In the genomic region with DNA sequence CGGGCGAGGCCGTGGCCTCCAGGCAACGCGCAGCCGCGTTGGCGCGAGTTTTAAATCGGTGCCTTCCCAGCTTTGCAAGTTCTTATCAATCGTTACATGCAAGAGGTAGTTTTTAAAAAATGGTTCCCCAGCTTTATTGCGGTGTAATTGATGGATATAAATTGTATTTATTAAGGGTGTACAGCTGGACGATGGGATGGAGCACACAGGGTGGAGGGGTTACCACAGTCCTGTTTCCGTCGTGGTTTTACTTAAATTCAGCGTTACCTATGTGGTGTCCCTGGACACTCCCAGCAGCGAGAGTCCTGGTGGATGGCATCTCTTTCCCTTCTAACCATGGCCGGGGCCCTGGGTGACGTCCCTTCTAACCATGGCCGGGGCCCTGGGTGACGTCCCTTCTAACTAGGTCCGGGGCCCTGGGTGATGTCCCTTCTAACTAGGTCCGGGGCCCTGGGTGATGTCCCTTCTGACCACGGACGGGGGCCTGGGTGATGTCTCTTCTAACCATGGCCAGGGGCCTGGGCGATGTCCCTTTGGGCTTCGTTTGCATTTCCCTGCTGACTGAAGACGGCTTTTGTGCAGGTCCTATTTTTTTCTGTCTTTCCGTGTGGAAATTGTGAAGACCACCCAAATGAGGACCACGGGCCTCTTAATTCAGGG, we compare ENCODE assay signal across 14 cellular contexts.
DNase-seq lines count a peak whose midpoint lies in the region; ATAC-seq and TF ChIP-seq lines count a peak whose summit lies in the region.
"Had no signal": no experiment of that assay in that cellular context is flagged by ENCODE, and none has a peak within 500 bp of the region (broad histone marks: within the 10 kb centered on the region; RNA-seq: fewer than 3 reads in every experiment).

No MANE protein-coding gene starts in this region.

- H3K4me1 Mint-ChIP-seq in endodermal cell: peaks cover 5% of the 10 kb centered on the region

- no peak overlapping the region; the same call in 1 of the 2 replicates for H3K4me2 ChIP-seq in IMR-90 (ENCODE audit: low read depth, low read length)
- H3K4me2 ChIP-seq in mesendoderm (ENCODE audit: low read length): peak overlapping the region; percentile 61
- no peak overlapping the region for H3K4me2 ChIP-seq in PC-3 (ENCODE audit: low read length)

- peaks cover 62% of the 10 kb centered on the region for H3K27me3 ChIP-seq in IMR-90 (ENCODE audit: control insufficient read depth, insufficient read depth, low read length)
- peaks cover 33% of the 10 kb centered on the region for H3K27me3 ChIP-seq in endodermal cell (ENCODE audit: control insufficient read depth, insufficient read depth, low read length, poor library complexity, severe bottlenecking)
- no peaks in the 10 kb centered on the region for H3K27me3 ChIP-seq in mesendoderm (ENCODE audit: insufficient read depth, low read length, poor library complexity)
- no peaks in the 10 kb centered on the region for H3K27me3 ChIP-seq in testis
- no peaks in the 10 kb centered on the region for H3K27me3 ChIP-seq in PC-3 (ENCODE audit: low read length)

- H3K9ac ChIP-seq in IMR-90 (ENCODE audit: low read depth, low read length) (no peak overlapping the region), endodermal cell (ENCODE audit: extremely low read depth, low read length, poor library complexity, severe bottlenecking) (no peak overlapping the region), mesendoderm (ENCODE audit: low read length) (peak overlapping the region; percentile 67), PC-3 (ENCODE audit: low read length) (no peak overlapping the region)

- no peak overlapping the region for H3K27ac ChIP-seq in IMR-90 (ENCODE audit: insufficient read depth, low read length)
- H3K27ac ChIP-seq in endodermal cell (ENCODE audit: low read depth, low read length): no peak overlapping the region
- no peak overlapping the region for H3K27ac ChIP-seq in mesendoderm (ENCODE audit: low read depth, low read length)
- no peak overlapping the region for H3K27ac ChIP-seq in testis
- H3K27ac ChIP-seq in PC-3 (ENCODE audit: low read length): no peak overlapping the region
- H3K27ac ChIP-seq: VCaP had no signal

- H4K91ac ChIP-seq in IMR-90 (ENCODE audit: insufficient read depth, low read depth, low read length): no peak overlapping the region

- 41% methylated on average over 26 of the region's 30 CpGs; no CpG with 5 or more reads in 1 of the 2 experiments for WGBS in IMR-90 (ENCODE audit: extremely low coverage in 2 of 2, insufficient read length in 1 of 2), 2 experiments
- WGBS in endodermal cell (ENCODE audit: insufficient coverage in 1 of 2, insufficient read length in 1 of 2), 2 experiments: 63 to 72% methylated on average over 27 to 30 of the region's 30 CpGs
- no CpG with 5 or more reads among the region's 30 CpGs for WGBS in mesendoderm (ENCODE audit: extremely low coverage, insufficient coverage, low lambda C conversion rate)
- 26 to 32% methylated on average over 24 to 30 of the region's 30 CpGs for WGBS in testis, 2 donors

- no peaks in the 10 kb centered on the region for H3K79me2 ChIP-seq in mesendoderm (ENCODE audit: control insufficient read depth, insufficient read depth, low read length)
- no peaks in the 10 kb centered on the region for H3K79me2 ChIP-seq in PC-3 (ENCODE audit: low read length)

- no peaks in the 10 kb centered on the region for H3K9me2 ChIP-seq in PC-3 (replicated peaks; ENCODE audit: low read length)

- BruUV-seq in IMR-90 (replicated peaks; lab: Mats Ljungman, UMichigan): no TSS peak
- no TSS peak for BruUV-seq in PC-3 (replicated peaks; lab: Mats Ljungman, UMichigan)

- in situ Hi-C loops in IMR-90 (cut with MboI; ENCODE audit: low sequenced_read_pairs): no loop called here

- H3K14ac ChIP-seq in IMR-90 (replicated peaks; ENCODE audit: low read depth, low read length): no peak overlapping the region

- no peak for TF ChIP-seq RAD21 in IMR-90 (IDR thresholded peaks at IDR 0.05; ENCODE audit: low read length)

- H3K23ac ChIP-seq in IMR-90 (ENCODE audit: low read depth, low read length) (no peak overlapping the region), mesendoderm (ENCODE audit: low read length) (no peak overlapping the region)

- no peak overlapping the region; the same call in 1 of the 2 replicates for H3K4me3 ChIP-seq in IMR-90 (ENCODE audit: insufficient read depth, low read depth, low read length)
- no peak overlapping the region for H3K4me3 ChIP-seq in endodermal cell (ENCODE audit: low read length)
- peak overlapping the region; percentile 2 for H3K4me3 ChIP-seq in mesendoderm (ENCODE audit: low read length)
- H3K4me3 ChIP-seq in testis: peak overlapping the region; percentile 40 to 52
- H3K4me3 ChIP-seq in PC-3 (ENCODE audit: low read length): no peak overlapping the region

- H4K5ac ChIP-seq in IMR-90 (ENCODE audit: low read depth, low read length) (no peak overlapping the region), mesendoderm (ENCODE audit: low read length) (no peak overlapping the region)

- intact Hi-C loops in IMR-90 (cut with micrococcal nuclease) (no loop called here), testis (cut with DNase I; ENCODE audit: low total_unique reads) (no loop called here), PC-3 (cut with micrococcal nuclease) (no loop called here)

- no peaks in the 10 kb centered on the region for H3K9me3 Mint-ChIP-seq in endodermal cell

- ATAC-seq in IMR-90 (ENCODE audit: low read depth) (no peak; the same call in 1 of the 2 replicates), PC-3 (no peak)

- H2AK5ac ChIP-seq in IMR-90 (ENCODE audit: low read depth, low read length): no peak overlapping the region
- no peak overlapping the region for H2AK5ac ChIP-seq in mesendoderm (ENCODE audit: low read length)

- no peaks in the 10 kb centered on the region for H3K36me3 Mint-ChIP-seq in endodermal cell (ENCODE audit: low read depth)

- H3K9me3 ChIP-seq in IMR-90 (ENCODE audit: control insufficient read depth, insufficient read depth, low read length) (peaks cover 8% of the 10 kb centered on the region), endodermal cell (ENCODE audit: control insufficient read depth, low read length) (no peaks in the 10 kb centered on the region), testis (no peaks in the 10 kb centered on the region), PC-3 (ENCODE audit: low read length) (no peaks in the 10 kb centered on the region)

- DNase-seq in IMR-90: no peak
- no peak for DNase-seq in endodermal cell
- DNase-seq in mesendoderm: no peak
- no peak for DNase-seq in testis
- no peak for DNase-seq in GM03348 (ENCODE audit: low spot score)
- DNase-seq in PC-3: no peak
- DNase-seq in NOMO-1 treated with dmso at 0.1 percent for 144 hours (lab: John Stamatoyannopoulos, UW; ENCODE audit: unreplicated experiment): no peak
- DNase-seq: activated CD8-positive, alpha-beta memory T cell treated with anti-CD3 and anti-CD28 coated beads, Interleukin-2, amount 50 U/mL, for 4 hours; amniotic stem cell; Calu3; NCI-H1436; NCI-H526 treated with DMSO at 0.1 percent for 48 hours; SHP77 treated with DMSO at 0.1 percent for 48 hours had no signal

- H3K56ac ChIP-seq in IMR-90 (ENCODE audit: extremely low read depth, insufficient read depth, low read length): no peak overlapping the region
- H3K56ac ChIP-seq in mesendoderm (ENCODE audit: low read length): peak overlapping the region; percentile 84

- H2AFZ ChIP-seq in IMR-90 (replicated peaks; ENCODE audit: low read length, poor library complexity) (peak overlapping the region; percentile 34), PC-3 (ENCODE audit: low read length) (no peak overlapping the region)

- H3K79me1 ChIP-seq in IMR-90 (ENCODE audit: low read depth in 1 of 2, low read length in 2 of 2): no peaks in the 10 kb centered on the region
- H3K79me1 ChIP-seq in mesendoderm (ENCODE audit: low read length): no peaks in the 10 kb centered on the region

- H3K4me1 ChIP-seq in IMR-90 (ENCODE audit: control insufficient read depth, insufficient read depth, low read length) (no peaks in the 10 kb centered on the region), endodermal cell (ENCODE audit: control insufficient read depth, insufficient read depth, low read length) (no peaks in the 10 kb centered on the region), mesendoderm (ENCODE audit: control insufficient read depth, low read depth, low read length) (no peaks in the 10 kb centered on the region), testis (no peaks in the 10 kb centered on the region), PC-3 (ENCODE audit: insufficient read depth, low read length) (0 out of 2 replicates have a peak, but pooled peaks cover 4% of the 10 kb centered on the region)

- peaks cover 52% of the 10 kb centered on the region for H3K27me3 Mint-ChIP-seq in endodermal cell (ENCODE audit: insufficient read depth)

- TF ChIP-seq CTCF in IMR-90 (conservative IDR thresholded peaks at IDR 0.05; ENCODE audit: low read depth, low read length) (no peak), endodermal cell (conservative IDR thresholded peaks at IDR 0.05) (no peak), testis (IDR thresholded peaks at IDR 0.05) (no peak), PC-3 (conservative IDR thresholded peaks at IDR 0.05; ENCODE audit: low read depth, low read length) (no peak)

- H3K4me3 Mint-ChIP-seq in endodermal cell: peak overlapping the region; percentile 52

- no peak overlapping the region for H2AK9ac ChIP-seq in IMR-90 (replicated peaks; ENCODE audit: low read depth, low read length, poor library complexity)

- H2BK120ac ChIP-seq in IMR-90 (ENCODE audit: low read depth, low read length) (no peak overlapping the region), mesendoderm (ENCODE audit: low read depth, low read length) (no peak overlapping the region)

- H2BK15ac ChIP-seq in IMR-90 (ENCODE audit: low read depth, low read length) (no peak overlapping the region), mesendoderm (replicated peaks; ENCODE audit: low read depth) (no peak overlapping the region)

- no peaks in the 10 kb centered on the region for H3F3A ChIP-seq in PC-3 (ENCODE audit: low read length, unreplicated experiment)

- TF ChIP-seq POLR2A in IMR-90 (IDR thresholded peaks at IDR 0.05; ENCODE audit: low read depth, low read length) (no peak), testis (IDR thresholded peaks at IDR 0.05) (no peak)

- no peak overlapping the region for H4K8ac ChIP-seq in IMR-90 (ENCODE audit: low read depth in 2 of 2, low read length in 2 of 2)
- no peak overlapping the region for H4K8ac ChIP-seq in mesendoderm (ENCODE audit: low read depth, low read length)

- H2BK5ac ChIP-seq in IMR-90 (ENCODE audit: low read depth, low read length, poor library complexity, severe bottlenecking) (no peak overlapping the region), mesendoderm (ENCODE audit: low read length) (no peak overlapping the region)

- H3K27ac Mint-ChIP-seq in endodermal cell: no peak overlapping the region

- H3K18ac ChIP-seq in IMR-90 (ENCODE audit: low read depth, low read length): no peak overlapping the region
- H3K18ac ChIP-seq in mesendoderm (ENCODE audit: low read length): peak overlapping the region; percentile 35

- dilution Hi-C loops in IMR-90 (cut with HindIII; ENCODE audit: low sequenced_read_pairs, unreplicated experiment): no loop called here

- CTCF ChIA-PET in IMR-90 (lab: Yijun Ruan, JAX): no interaction called here
- CTCF ChIA-PET in PC-3 (lab: Charles Lee): no interaction called here

- no peaks in the 10 kb centered on the region for H3K36me3 ChIP-seq in IMR-90 (ENCODE audit: control insufficient read depth, insufficient read depth, low read length)
- H3K36me3 ChIP-seq in endodermal cell (ENCODE audit: control insufficient read depth, insufficient read depth, low read length): no peaks in the 10 kb centered on the region
- H3K36me3 ChIP-seq in mesendoderm (ENCODE audit: control insufficient read depth, insufficient read depth, low read length): no peaks in the 10 kb centered on the region
- H3K36me3 ChIP-seq in testis (ENCODE audit: low read depth, missing control alignments): no peaks in the 10 kb centered on the region
- H3K36me3 ChIP-seq in PC-3 (ENCODE audit: low read depth, low read length): no peaks in the 10 kb centered on the region

- POLR2A ChIA-PET in IMR-90 (lab: Charles Lee; ENCODE audit: unreplicated experiment): no interaction called here
- POLR2A ChIA-PET in PC-3 (lab: Charles Lee; ENCODE audit: unreplicated experiment): no interaction called here

- H3K9me1 ChIP-seq in IMR-90 (ENCODE audit: insufficient read depth, low read length): no peaks in the 10 kb centered on the region

- H3K4ac ChIP-seq in IMR-90 (ENCODE audit: low read depth, low read length) (no peak overlapping the region), mesendoderm (ENCODE audit: low read depth, low read length) (no peak overlapping the region)

- no peak overlapping the region for H2BK20ac ChIP-seq in IMR-90 (ENCODE audit: low read depth, low read length)

- H4K20me1 ChIP-seq in IMR-90 (ENCODE audit: insufficient read depth, low read length) (no peaks in the 10 kb centered on the region), PC-3 (ENCODE audit: low read length) (no peaks in the 10 kb centered on the region)

Comparison
In these comparisons a context has a peak if more than half of its experiments do, and no peak if none do; other contexts are left out.
1. H3K4me3 ChIP-seq: peak in mesendoderm (single experiment) and testis (2 of 2); none in IMR-90 (single experiment), endodermal cell (single experiment) and PC-3 (single experiment).